8 cellular contexts compared by ENCODE assay signal in the genomic region with DNA sequence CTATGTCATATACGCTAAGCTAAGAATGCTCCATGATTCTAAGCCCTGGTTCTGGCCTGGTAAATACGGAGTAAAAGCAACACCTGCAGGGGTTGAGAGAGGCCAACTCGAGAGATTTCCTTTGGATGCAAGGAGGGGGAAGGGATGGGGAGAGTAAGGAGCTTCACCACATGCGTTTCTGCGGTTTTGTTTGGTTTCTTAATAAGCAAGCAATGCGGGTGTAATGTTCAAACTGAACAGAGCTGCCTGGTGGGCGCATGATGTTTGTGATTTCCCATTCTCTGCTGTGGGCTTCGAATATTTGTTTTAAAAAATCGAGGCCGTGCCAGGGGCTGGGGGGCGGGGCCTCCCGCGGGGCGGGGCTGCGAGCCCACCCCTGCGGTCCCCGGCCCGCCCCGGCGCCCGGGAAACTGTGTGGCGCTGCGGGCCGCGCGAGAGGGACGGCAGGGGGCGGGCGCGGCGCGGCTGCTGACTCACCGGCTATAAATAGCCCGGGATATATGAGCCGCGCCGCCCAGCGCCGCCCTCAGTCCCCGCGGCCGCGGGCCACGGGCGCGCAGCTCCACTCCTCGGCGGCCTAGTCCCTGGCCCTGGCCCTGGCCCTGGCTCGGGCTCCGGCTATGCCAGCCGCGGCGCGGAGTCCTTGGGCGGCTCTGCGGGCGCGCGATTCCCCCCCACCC. TPM values are rescaled to one million over a fixed set of nuclear protein-coding genes. Genes with fewer than 3 reads are reported as not detected.
DNase-seq lines count a peak whose midpoint lies in the region; FAIRE-seq and TF ChIP-seq lines count a peak whose summit lies in the region.

No MANE protein-coding gene starts in this region.

- peak overlapping the region; percentile 89 for H3K4me2 ChIP-seq in OCI-LY3 (ENCODE audit: low read length)

- H3K36me3 ChIP-seq in BJ (ENCODE audit: control insufficient read depth, insufficient read depth, low read length) (peaks cover 20% of the 10 kb centered on the region), OCI-LY3 (replicated peaks; ENCODE audit: low read depth, low read length) (peaks cover 20% of the 10 kb centered on the region), mucosa of rectum (ENCODE audit: control insufficient read depth in 2 of 2, insufficient read depth in 2 of 2, low read length in 2 of 2) (peaks cover 7 to 8% of the 10 kb centered on the region in 2 donors)

- CTCF ChIA-PET in BJ (lab: Yijun Ruan, JAX), result interaction anchor here (0.6 to 7.1 kb wide), 8 partner anchors 10 to 76 kb away, joined by 3 to 51 read pairs (median 4); no protein-coding TSS in a partner anchor

- H3K27ac ChIP-seq in OCI-LY3 (ENCODE audit: low read length) (peak overlapping the region; percentile 88), mucosa of rectum (ENCODE audit: low read depth in 2 of 2, low read length in 2 of 2) (peak overlapping the region; percentile 98 to 99)

- peak; percentile 89 for TF ChIP-seq POLR2A in erythroblast (IDR thresholded peaks at IDR 0.05; ENCODE audit: low read length)

- DNase-seq in BJ (ENCODE audit: low read depth) (no peak), GM19240 (ENCODE audit: insufficient read length, low spot score) (peak; percentile 86), HTR-8/SVneo (ENCODE audit: insufficient read length, low spot score) (peak; percentile 83), activated T-cell treated with anti-CD3 and anti-CD28 coated beads for 48 hours (ENCODE audit: low read depth) (peak; percentile 82), erythroblast (lab: John Stamatoyannopoulos, UW) (peak; percentile 92 to 97)
- DNase-seq in stimulated activated CD8-positive, alpha-beta memory T cell treated with anti-CD3 and anti-CD28 coated beads, Interleukin-4, amount 100 ng/mL, for 1 hour (ENCODE audit: low read depth in 2 of 2, low spot score in 1 of 2), result peak; percentile 80 to 84

- H3K4me3 ChIP-seq in BJ (ENCODE audit: low read depth, low read length) (peak overlapping the region; percentile 77), OCI-LY3 (ENCODE audit: low read length) (peak overlapping the region; percentile 96), mucosa of rectum (ENCODE audit: low read length in 2 of 2) (peak overlapping the region; percentile 67 to 80)

- peaks cover 33% of the 10 kb centered on the region for H3K4me1 ChIP-seq in OCI-LY3 (ENCODE audit: low read length)
- H3K4me1 ChIP-seq in mucosa of rectum (ENCODE audit: control insufficient read depth in 2 of 2, insufficient read depth in 2 of 2, low read length in 2 of 2), result peaks cover 33 to 36% of the 10 kb centered on the region in 2 donors

- H4K20me1 ChIP-seq in OCI-LY3 (ENCODE audit: insufficient read depth, low read length), result peaks cover 28% of the 10 kb centered on the region

- FAIRE-seq in HTR-8/SVneo (lab: Jason Lieb, UNC), result peak; percentile 64

- POLR2A ChIA-PET in BJ (lab: Charles Lee), result interaction anchor here (0.5 to 1.3 kb wide), 8 partner anchors 14 to 1456 kb away, joined by 4 to 7 read pairs (median 6); a partner anchor contains a TSS

- H3K9ac ChIP-seq in OCI-LY3 (ENCODE audit: low read length) (peak overlapping the region; percentile 92), mucosa of rectum (ENCODE audit: low read depth in 1 of 2, low read length in 2 of 2) (peak overlapping the region; percentile 5 to 96)

- H3K79me2 ChIP-seq in OCI-LY3 (ENCODE audit: low read length), result peaks cover 40% of the 10 kb centered on the region

- H2AFZ ChIP-seq in OCI-LY3 (ENCODE audit: low read depth, low read length), result no peak overlapping the region

- TF ChIP-seq CTCF in BJ (IDR thresholded peaks at IDR 0.05; ENCODE audit: insufficient read depth, low read depth, low read length) (0 out of 2 replicates have a peak, but pooled peaks have one; percentile 6), OCI-LY3 (IDR thresholded peaks at IDR 0.05; ENCODE audit: low read depth, low read length) (no peak; the same call in 1 of the 2 replicates)

- H3K27me3 ChIP-seq in BJ (ENCODE audit: control insufficient read depth, insufficient read depth, low read length) (no peaks in the 10 kb centered on the region), OCI-LY3 (ENCODE audit: low read depth, low read length) (no peaks in the 10 kb centered on the region), mucosa of rectum (ENCODE audit: control insufficient read depth in 2 of 2, insufficient read depth in 2 of 2, low read length in 2 of 2) (no peaks in the 10 kb centered on the region)

- no peaks in the 10 kb centered on the region for H3K9me3 ChIP-seq in OCI-LY3 (ENCODE audit: insufficient read depth, low read length)
- no peaks in the 10 kb centered on the region for H3K9me3 ChIP-seq in mucosa of rectum (ENCODE audit: control insufficient read depth in 2 of 2, low read length in 2 of 2)

RNA-seq across cellular contexts. Expression of a gene that starts 5.1 kb away (rescaled TPM):
- polyA plus RNA-seq in BJ (2011; rRNA removed), result 5.2 and 5.7 TPM in 2 replicates
- 4.4 and 6.5 TPM in 2 replicates for polyA minus RNA-seq in BJ (2011; rRNA and poly(A)+ RNA removed)

RNA-seq across cellular contexts. Expression of a gene that starts 30.4 kb away (rescaled TPM):
- 4.1 and 5.5 TPM in 2 replicates for polyA plus RNA-seq in BJ (2011; rRNA removed)
- polyA minus RNA-seq in BJ (2011; rRNA and poly(A)+ RNA removed), result 3.6 and 4.8 TPM in 2 replicates

RNA-seq across cellular contexts. Expression of a gene that starts 48.8 kb away (rescaled TPM):
- 2.2 and 2.9 TPM in 2 replicates for polyA plus RNA-seq in BJ (2011; rRNA removed)
- polyA minus RNA-seq in BJ (2011; rRNA and poly(A)+ RNA removed), result 1.00 and 1.8 TPM in 2 replicates
